ENCODE assay signal across 8 cellular contexts in the genomic region with DNA sequence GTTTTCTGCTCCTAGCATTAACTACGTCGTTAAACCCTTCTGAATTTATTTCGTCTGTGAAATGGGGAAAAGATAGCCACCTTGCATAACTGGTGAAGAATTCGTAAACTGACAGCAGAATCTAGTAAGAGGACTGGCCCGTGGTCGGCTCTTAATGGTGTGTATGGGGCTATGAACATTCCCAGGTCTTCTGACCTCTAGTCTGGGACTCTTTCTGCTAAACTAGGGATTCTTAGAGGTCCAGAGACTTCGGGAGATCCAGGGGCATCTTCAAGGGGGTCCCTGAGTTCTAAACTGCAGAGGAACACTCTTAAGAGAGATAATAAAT.
DNase-seq lines count a peak whose midpoint lies in the region; ATAC-seq and TF ChIP-seq lines count a peak whose summit lies in the region.

No MANE protein-coding gene starts in this region.

- no peaks in the 10 kb centered on the region for H3K9me3 ChIP-seq in KOPT-K1 (ENCODE audit: insufficient read depth, low read length, poor library complexity, severe bottlenecking)
- no peaks in the 10 kb centered on the region for H3K9me3 ChIP-seq in mononuclear cell (ENCODE audit: low read depth, low read length)

- CTCF ChIA-PET in AG04449 (lab: Yijun Ruan, JAX): no interaction called here

- POLR2A ChIA-PET in AG04449 (lab: Yijun Ruan, JAX): no interaction called here

- H3K36me3 ChIP-seq in KOPT-K1 (ENCODE audit: insufficient read depth, low read length): no peaks in the 10 kb centered on the region

- no peak for TF ChIP-seq CTCF in AG04449 (IDR thresholded peaks at IDR 0.05; ENCODE audit: insufficient read depth, low read length, missing control alignments)

- H3K4me1 ChIP-seq in mononuclear cell (ENCODE audit: insufficient read depth, low read length): peaks cover 13% of the 10 kb centered on the region

- DNase-seq in AG04449 (ENCODE audit: low read depth, low spot score): no peak
- DNase-seq in cerebellum (ENCODE audit: low spot score): peak; percentile 26
- DNase-seq in SKM-1 treated with dmso at 0.1 percent for 144 hours (lab: John Stamatoyannopoulos, UW; ENCODE audit: unreplicated experiment): no peak
- no peak for DNase-seq in NCI-H524 treated with DMSO at 0.1 percent for 48 hours (lab: John Stamatoyannopoulos, UW)

- H3K27ac ChIP-seq in KOPT-K1 (ENCODE audit: low read depth, low read length, poor library complexity, severe bottlenecking): peak overlapping the region; percentile 70

- ATAC-seq in GM21786 (IDR thresholded peaks at IDR 0.05; ENCODE audit: unreplicated experiment) (no peak), HG02610 (IDR thresholded peaks at IDR 0.05; ENCODE audit: unreplicated experiment) (no peak)

- H3K4me3 ChIP-seq in AG04449 (ENCODE audit: low read depth, low read length) (peak overlapping the region; percentile 59), mononuclear cell (ENCODE audit: low read length) (peak overlapping the region; percentile 51)

- no peaks in the 10 kb centered on the region for H3K27me3 ChIP-seq in mononuclear cell (ENCODE audit: insufficient read depth, low read length)
